In genomic region chr4:158211288-158211687, GRCh38 we compare ENCODE assay signal across 9 cellular contexts. TPM values are rescaled to one million over a fixed set of nuclear protein-coding genes. Genes with fewer than 3 reads are reported as not detected.
DNase-seq lines count a peak whose midpoint lies in the region; ATAC-seq and TF ChIP-seq lines count a peak whose summit lies in the region.
"Had no signal": no experiment of that assay in that cellular context is flagged by ENCODE, and none has a peak within 500 bp of the region (broad histone marks: within the 10 kb centered on the region; RNA-seq: fewer than 3 reads in every experiment).

No MANE protein-coding gene starts in this region.

- DNase-seq in HuH-7 (ENCODE audit: low spot score) (peak; percentile 11), colonic mucosa (peak; percentile 50), cortex of kidney (lab: John Stamatoyannopoulos, UW) (no peak), posterior vena cava (ENCODE audit: low spot score) (no peak)
- DNase-seq: activated gamma-delta T cell treated with Interleukin-2 at 50 U/mL for 16 hours had no signal

- no peak overlapping the region for H3K27ac ChIP-seq in ACC112 (ENCODE audit: low read depth, low read length)
- peak overlapping the region; percentile 70 for H3K27ac ChIP-seq in colonic mucosa
- H3K27ac ChIP-seq in muscle layer of duodenum (ENCODE audit: low read length) = peak overlapping the region; percentile 42

- H3K27me3 ChIP-seq in ACC112 (ENCODE audit: insufficient read depth, low read length) = no peaks in the 10 kb centered on the region
- H3K27me3 ChIP-seq in colonic mucosa = no peaks in the 10 kb centered on the region
- no peaks in the 10 kb centered on the region for H3K27me3 ChIP-seq in muscle layer of duodenum (ENCODE audit: low read depth, low read length)

- intact Hi-C loops in colonic mucosa (cut with DNase I) (no loop called here), posterior vena cava (cut with DNase I) (no loop called here)

- H3K9ac ChIP-seq in colonic mucosa (ENCODE audit: low read depth in 2 of 2, low read length in 2 of 2) = peak overlapping the region in 1 of 2 donors; percentile 60

- H3K4me1 ChIP-seq in ACC112 (ENCODE audit: control insufficient read depth, insufficient read depth, low read length, unreplicated experiment) (no peaks in the 10 kb centered on the region), colonic mucosa (peaks cover 4% of the 10 kb centered on the region), muscle layer of duodenum (ENCODE audit: control insufficient read depth in 1 of 2, insufficient read depth in 2 of 2, low read length in 2 of 2) (peaks cover 0 to 9% of the 10 kb centered on the region in 2 donors)

- peak overlapping the region; percentile 72 for H2AFZ ChIP-seq in ACC112 (ENCODE audit: low read length, unreplicated experiment)

- H3K36me3 ChIP-seq in ACC112 (ENCODE audit: insufficient read depth, low read length) = no peaks in the 10 kb centered on the region
- H3K36me3 ChIP-seq in colonic mucosa = no peaks in the 10 kb centered on the region
- H3K36me3 ChIP-seq in muscle layer of duodenum (ENCODE audit: control insufficient read depth in 1 of 2, insufficient read depth in 2 of 2, low read length in 2 of 2) = no peaks in the 10 kb centered on the region

- no peak for TF ChIP-seq CTCF in colonic mucosa (IDR thresholded peaks at IDR 0.05)

- ATAC-seq in HG03520 (IDR thresholded peaks at IDR 0.05; ENCODE audit: unreplicated experiment) = no peak
- no peak for ATAC-seq in GM19395 (IDR thresholded peaks at IDR 0.05; ENCODE audit: unreplicated experiment)

- H3K4me3 ChIP-seq in ACC112 (ENCODE audit: low read depth, low read length) (peak overlapping the region; percentile 79), colonic mucosa (peak overlapping the region; percentile 31), muscle layer of duodenum (ENCODE audit: low read depth in 1 of 2, low read length in 2 of 2) (peak overlapping the region; percentile 59 to 78)

- H3K9me3 ChIP-seq in colonic mucosa = no peaks in the 10 kb centered on the region
- no peaks in the 10 kb centered on the region for H3K9me3 ChIP-seq in muscle layer of duodenum (ENCODE audit: control insufficient read depth in 1 of 2, low read length in 2 of 2)

- H3K79me2 ChIP-seq in ACC112 (ENCODE audit: control insufficient read depth, insufficient read depth, low read length, unreplicated experiment) = no peaks in the 10 kb centered on the region

RNA-seq across cellular contexts. Expression of gene TMEM144, which starts 1.0 kb away (rescaled TPM):
- total RNA-seq in colonic mucosa (10 to 100 TPM; 18.3 to 28.6 TPM), posterior vena cava (1 to 10 TPM; 5.1 to 8.0 TPM)

RNA-seq across cellular contexts. Expression of gene GASK1B, which starts 38.5 kb away (rescaled TPM):
- total RNA-seq in colonic mucosa (10 to 100 TPM; 13.6 to 18.0 TPM), posterior vena cava (10 to 100 TPM; 51.6 to 82.2 TPM)

Comparison
In these comparisons a context has a peak if more than half of its experiments do, and no peak if none do; other contexts are left out.
1. DNase-seq: peak in HuH-7 (single experiment) and colonic mucosa (single experiment); none in cortex of kidney (single experiment) and posterior vena cava (single experiment).
2. Peak in every context shown above with its lines, with median percentiles within 50 percentile points of each other: H3K4me3 ChIP-seq.